Comparison of ENCODE assay signal across 10 cellular contexts in the genomic region with DNA sequence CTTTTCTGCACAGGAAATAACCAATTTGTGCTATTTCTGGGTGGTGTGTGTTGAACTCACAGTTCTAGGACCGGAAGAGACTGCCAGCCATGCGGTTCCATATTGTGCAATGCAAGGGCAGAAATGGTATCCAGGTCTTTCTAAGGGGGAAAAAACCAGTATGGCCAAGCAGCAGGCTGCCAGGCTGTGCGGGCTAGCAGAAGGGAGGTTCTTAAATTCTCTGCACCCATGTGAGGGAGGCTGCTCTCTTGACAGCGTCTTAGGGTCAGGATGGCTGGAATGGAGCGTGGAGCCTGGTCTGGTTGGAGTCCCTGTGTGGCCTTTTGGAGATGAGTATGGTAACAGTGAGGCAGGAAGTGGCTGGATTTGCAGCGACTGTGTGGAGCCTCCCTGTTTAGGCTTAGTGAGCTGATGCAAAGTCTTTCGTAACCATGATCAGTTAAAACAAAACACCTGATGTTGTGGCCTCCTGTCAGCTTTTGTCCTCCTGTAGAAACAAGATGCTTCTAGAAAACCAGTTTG.
DNase-seq lines count a peak whose midpoint lies in the region; ATAC-seq, FAIRE-seq and TF ChIP-seq lines count a peak whose summit lies in the region.
"Had no signal": no experiment of that assay in that cellular context is flagged by ENCODE, and none has a peak within 500 bp of the region (broad histone marks: within the 10 kb centered on the region; RNA-seq: fewer than 3 reads in every experiment).

No MANE protein-coding gene starts in this region.

- no peak for FAIRE-seq in D721Med (lab: Jason Lieb, UNC)
- FAIRE-seq: G401.6 had no signal

- peaks cover 9% of the 10 kb centered on the region for H3K36me3 Mint-ChIP-seq in activated naive CD4-positive, alpha-beta T cell treated with anti-CD3 and anti-CD28 coated beads, Interleukin-2, amount 50 U/mL, for 24 hours
- H3K36me3 Mint-ChIP-seq in stimulated activated naive B cell treated with anti-CD40 and anti-IgM and Interleukin-4, amounts not matched to agents 10 μg/mL and 1 μg/mL and 100 μg/mL, for 72 hours, result peaks cover 38 to 48% of the 10 kb centered on the region in 2 donors

- peak overlapping the region; percentile 83 for H3K4me3 Mint-ChIP-seq in activated naive CD4-positive, alpha-beta T cell treated with anti-CD3 and anti-CD28 coated beads, Interleukin-2, amount 50 U/mL, for 24 hours
- H3K4me3 Mint-ChIP-seq in stimulated activated naive B cell treated with anti-CD40 and anti-IgM and Interleukin-4, amounts not matched to agents 10 μg/mL and 1 μg/mL and 100 μg/mL, for 72 hours, result peak overlapping the region; percentile 66 to 76

- H3K27me3 Mint-ChIP-seq in activated naive CD4-positive, alpha-beta T cell treated with anti-CD3 and anti-CD28 coated beads, Interleukin-2, amount 50 U/mL, for 24 hours, result no peaks in the 10 kb centered on the region
- no peaks in the 10 kb centered on the region for H3K27me3 Mint-ChIP-seq in stimulated activated naive B cell treated with anti-CD40 and anti-IgM and Interleukin-4, amounts not matched to agents 10 μg/mL and 1 μg/mL and 100 μg/mL, for 72 hours

- no peak for DNase-seq in activated naive CD4-positive, alpha-beta T cell treated with anti-CD3 and anti-CD28 coated beads, Interleukin-2, amount 50 U/mL, for 16 hours
- DNase-seq in SIG-M5 (lab: John Stamatoyannopoulos, UW) (peak; percentile 83), fibroblast of pulmonary artery (ENCODE audit: low read depth) (peak; percentile 58), D721Med (ENCODE audit: insufficient read length, low spot score) (no peak)
- no peak for DNase-seq in stimulated activated naive B cell treated with anti-CD40 and anti-IgM and Interleukin-4, amounts not matched to agents 10 μg/mL and 1 μg/mL and 100 μg/mL, for 72 hours
- no peak for DNase-seq in stimulated activated CD4-positive, alpha-beta T cell treated with anti-CD3 and anti-CD28 coated beads, Interleukin-4, amount 100 ng/mL, for 24 hours

- ATAC-seq in HG02981 (IDR thresholded peaks at IDR 0.05; ENCODE audit: unreplicated experiment), result peak; percentile 53
- ATAC-seq in stimulated activated naive B cell treated with anti-CD40 and anti-IgM and Interleukin-4, amounts not matched to agents 10 μg/mL and 1 μg/mL and 100 μg/mL, for 72 hours (replicated peaks), result peak; percentile 31 to 32
- ATAC-seq: body of pancreas had no signal

- peaks cover 92% of the 10 kb centered on the region for H3K4me1 Mint-ChIP-seq in activated naive CD4-positive, alpha-beta T cell treated with anti-CD3 and anti-CD28 coated beads, Interleukin-2, amount 50 U/mL, for 24 hours
- peaks cover 64 to 88% of the 10 kb centered on the region in 2 donors for H3K4me1 Mint-ChIP-seq in stimulated activated naive B cell treated with anti-CD40 and anti-IgM and Interleukin-4, amounts not matched to agents 10 μg/mL and 1 μg/mL and 100 μg/mL, for 72 hours

- H3K27ac Mint-ChIP-seq in activated naive CD4-positive, alpha-beta T cell treated with anti-CD3 and anti-CD28 coated beads, Interleukin-2, amount 50 U/mL, for 24 hours, result peak overlapping the region; percentile 96
- H3K27ac Mint-ChIP-seq in stimulated activated naive B cell treated with anti-CD40 and anti-IgM and Interleukin-4, amounts not matched to agents 10 μg/mL and 1 μg/mL and 100 μg/mL, for 72 hours, result peak overlapping the region; percentile 95

- no peak for TF ChIP-seq CTCF in fibroblast of pulmonary artery (IDR thresholded peaks at IDR 0.05; ENCODE audit: low read length, missing control alignments)
- no peak for TF ChIP-seq CTCF in D721Med (IDR thresholded peaks at IDR 0.05; ENCODE audit: insufficient read depth, missing control alignments)

- no peaks in the 10 kb centered on the region for H3K9me3 Mint-ChIP-seq in activated naive CD4-positive, alpha-beta T cell treated with anti-CD3 and anti-CD28 coated beads, Interleukin-2, amount 50 U/mL, for 24 hours
- peaks cover 0 to 1% of the 10 kb centered on the region in 2 donors for H3K9me3 Mint-ChIP-seq in stimulated activated naive B cell treated with anti-CD40 and anti-IgM and Interleukin-4, amounts not matched to agents 10 μg/mL and 1 μg/mL and 100 μg/mL, for 72 hours

- no peak overlapping the region for H3K4me3 ChIP-seq in fibroblast of pulmonary artery (replicated peaks; ENCODE audit: low read depth, low read length)
- H3K4me3 ChIP-seq: body of pancreas had no signal

Comparison
In these comparisons a context has a peak if more than half of its experiments do, and no peak if none do; other contexts are left out.
1. DNase-seq: peak in SIG-M5 (single experiment) and fibroblast of pulmonary artery (single experiment); none in activated naive CD4-positive, alpha-beta T cell treated with anti-CD3 and anti-CD28 coated beads, Interleukin-2, amount 50 U/mL, for 16 hours (single experiment), stimulated activated naive B cell treated with anti-CD40 and anti-IgM and Interleukin-4, amounts not matched to agents 10 μg/mL and 1 μg/mL and 100 μg/mL, for 72 hours (single experiment), D721Med (single experiment) and stimulated activated CD4-positive, alpha-beta T cell treated with anti-CD3 and anti-CD28 coated beads, Interleukin-4, amount 100 ng/mL, for 24 hours (single experiment).